8 cellular contexts compared by ENCODE assay signal in genomic region chr6:141677598-141678211, GRCh38.
A peak's percentile ranks its signal among the peaks of the same experiment; 100 is the strongest.
DNase-seq lines count a peak whose midpoint lies in the region; ATAC-seq, FAIRE-seq and TF ChIP-seq lines count a peak whose summit lies in the region.

No MANE protein-coding gene starts in this region.

- H3K27me3 ChIP-seq in KMS-11 (ENCODE audit: insufficient read depth, low read depth) = no peaks in the 10 kb centered on the region

- no peak for DNase-seq in posterior cingulate gyrus
- DNase-seq in GM19239 (ENCODE audit: insufficient read length, low spot score) = no peak
- DNase-seq in amniotic stem cell (lab: John Stamatoyannopoulos, UW) = no peak

- no peak overlapping the region; the same call in 1 of the 2 replicates for H2AFZ ChIP-seq in KMS-11 (ENCODE audit: low read depth)

- no peak overlapping the region for H3K4me3 ChIP-seq in KMS-11 (IDR thresholded peaks at IDR 0.05; ENCODE audit: insufficient read depth, low read depth, low read length)

- H3K4me2 ChIP-seq in KMS-11 = no peak overlapping the region

- FAIRE-seq in TTC549 (lab: Jason Lieb, UNC) (peak; percentile 81), islet of Langerhans (lab: Jason Lieb, UNC) (peak; percentile 5), GM19239 (lab: Jason Lieb, UNC) (no peak)

- no peaks in the 10 kb centered on the region for H3K79me2 ChIP-seq in KMS-11 (ENCODE audit: insufficient read depth, low read depth)

- peak; percentile 80 for ATAC-seq in GM19043 (IDR thresholded peaks at IDR 0.05; ENCODE audit: low read depth, unreplicated experiment)

- no peaks in the 10 kb centered on the region for H3K4me1 ChIP-seq in KMS-11 (ENCODE audit: low read depth, poor library complexity, severe bottlenecking)

- no peaks in the 10 kb centered on the region for H4K20me1 ChIP-seq in KMS-11 (ENCODE audit: insufficient read depth)

- no peak overlapping the region for H3K9ac ChIP-seq in KMS-11

- H3K27ac ChIP-seq in C4-2B (no peak overlapping the region), KMS-11 (no peak overlapping the region)

- intact Hi-C loops in posterior cingulate gyrus (cut with DNase I) = loop anchor here (2.0 kb wide), 1 partner anchor 435 kb away; no protein-coding TSS in a partner anchor

- H3K36me3 ChIP-seq in KMS-11 (ENCODE audit: insufficient read depth) = no peaks in the 10 kb centered on the region

- TF ChIP-seq CTCF in C4-2B (conservative IDR thresholded peaks at IDR 0.05) (peak; percentile 77), KMS-11 (conservative IDR thresholded peaks at IDR 0.05; ENCODE audit: low read depth, low read length) (peak; percentile 62)
